In the genomic region with DNA sequence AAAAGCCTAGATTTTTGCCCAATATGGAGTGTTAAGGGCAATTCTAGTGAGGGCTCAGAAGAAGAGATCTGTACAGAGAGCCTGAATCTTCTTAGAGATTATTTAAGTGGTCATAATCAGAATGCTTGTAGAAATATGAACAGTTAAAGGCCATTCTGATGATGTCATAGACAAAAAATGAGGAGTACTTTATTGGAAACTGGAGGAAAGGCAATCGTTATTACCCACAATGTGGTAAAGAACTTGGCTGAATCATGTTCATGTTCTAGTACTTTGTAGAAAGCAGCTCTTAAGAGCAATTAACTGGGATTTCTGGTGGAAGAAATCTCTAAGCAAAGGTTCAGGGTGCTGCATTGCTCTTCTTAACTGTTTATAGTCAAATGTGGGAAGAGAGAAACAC, we compare ENCODE assay signal across 15 cellular contexts. TPM values are rescaled to one million over a fixed set of nuclear protein-coding genes. Genes with fewer than 3 reads are reported as not detected.
"Had no signal": no experiment of that assay in that cellular context is flagged by ENCODE, and none has a peak within 500 bp of the region (broad histone marks: within the 10 kb centered on the region; RNA-seq: fewer than 3 reads in every experiment).

No MANE protein-coding gene starts in this region.

- H3K4me3 ChIP-seq: adrenal gland, heart left ventricle, ovary, tibial artery, vagina had no signal

- H3K9me3 ChIP-seq: adrenal gland, ovary, tibial artery, vagina had no signal

- H3K4me1 ChIP-seq: adrenal gland, heart left ventricle, tibial artery, vagina had no signal

- H3K27me3 ChIP-seq: adrenal gland, brain microvascular endothelial cell, ovary, tibial artery, vagina had no signal

- ATAC-seq: heart left ventricle, left lobe of liver, T-helper 17 cell had no signal

- DNase-seq: activated naive CD4-positive, alpha-beta T cell treated with anti-CD3 and anti-CD28 coated beads, Interleukin-2, amount 50 U/mL, for 16 hours; adrenal gland; brain microvascular endothelial cell; cerebellar nuclear complex; dermis blood vessel endothelial cell; endodermal cell; foreskin melanocyte; heart left ventricle; nephron progenitor cell; ovary; T-helper 17 cell; tibial artery had no signal

- H3K27ac ChIP-seq: adrenal gland, brain microvascular endothelial cell, heart left ventricle, ovary, tibial artery, vagina had no signal

- H3K36me3 ChIP-seq: adrenal gland, brain microvascular endothelial cell, heart left ventricle, ovary, tibial artery, vagina had no signal

RNA-seq across cellular contexts. Expression of a gene that starts 36.4 kb away (rescaled TPM):
- total RNA-seq: dermis blood vessel endothelial cell, heart left ventricle, skeletal muscle tissue, T-helper 17 cell had no signal
- polyA plus RNA-seq: heart left ventricle had no signal
